ENCODE assay signal across 1 cellular context in genomic region chr2:74119912-74120825, GRCh38.
TF ChIP-seq lines count a peak whose summit lies in the region.

No MANE protein-coding gene starts in this region.

TF ChIP-seq in HepG2, 621 proteins besides CTCF, POLR2A, EP300 and RAD21 (continued from another document and continues in another):
- peak; percentile 99 for TF ChIP-seq ZGPAT (CRISPR knock-in tag; IDR thresholded peaks at IDR 0.05)
- no peak for TF ChIP-seq MAFG (CRISPR knock-in tag; IDR thresholded peaks at IDR 0.05)
- TF ChIP-seq ZNF720 (CRISPR knock-in tag; IDR thresholded peaks at IDR 0.05) = no peak
- peak; percentile 76 for TF ChIP-seq TBL1XR1 (IDR thresholded peaks at IDR 0.05; ENCODE audit: borderline replicate concordance, low read length, partially characterized antibody)
- TF ChIP-seq ZNF615 (CRISPR knock-in tag; IDR thresholded peaks at IDR 0.05; ENCODE audit: borderline replicate concordance) = peak; percentile 93; the same call in 1 of the 2 replicates
- peak; percentile 76; the same call in 1 of the 2 replicates for TF ChIP-seq E2F1 (CRISPR knock-in tag; IDR thresholded peaks at IDR 0.05)
- TF ChIP-seq ZNF44 (CRISPR knock-in tag; IDR thresholded peaks at IDR 0.05) = peak; percentile 95; the same call in 1 of the 2 replicates
- peak; percentile 68 for TF ChIP-seq FOXO1 (CRISPR knock-in tag; IDR thresholded peaks at IDR 0.05)
- peak; percentile 83; the same call in 1 of the 2 replicates for TF ChIP-seq RFXAP (CRISPR knock-in tag; IDR thresholded peaks at IDR 0.05; ENCODE audit: borderline replicate concordance)
- no peak for TF ChIP-seq SOX6 (IDR thresholded peaks at IDR 0.05)
- peak; percentile 80 for TF ChIP-seq SOX6 (CRISPR knock-in tag; IDR thresholded peaks at IDR 0.05)
- peak; percentile 84; the same call in 1 of the 2 replicates for TF ChIP-seq ZNF296 (CRISPR knock-in tag; conservative IDR thresholded peaks at IDR 0.05)
- TF ChIP-seq KDM4B (CRISPR knock-in tag; IDR thresholded peaks at IDR 0.05) = peak; percentile 93
- peak; percentile 62 for TF ChIP-seq NFYB (CRISPR knock-in tag; IDR thresholded peaks at IDR 0.05)
- no peak for TF ChIP-seq HNRNPUL1 (IDR thresholded peaks at IDR 0.05; ENCODE audit: low read depth, low read length)
- TF ChIP-seq CAMTA2 (CRISPR knock-in tag; IDR thresholded peaks at IDR 0.05; ENCODE audit: borderline replicate concordance) = no peak; the same call in 1 of the 2 replicates
- TF ChIP-seq SAP130 (CRISPR knock-in tag; IDR thresholded peaks at IDR 0.05; ENCODE audit: low read depth) = peak; percentile 79
- 0 out of 2 replicates have a peak, but pooled peaks have one; percentile 80 for TF ChIP-seq KLF15 (CRISPR knock-in tag; IDR thresholded peaks at IDR 0.05; ENCODE audit: borderline replicate concordance)
- TF ChIP-seq MTA1 (CRISPR knock-in tag; IDR thresholded peaks at IDR 0.05; ENCODE audit: borderline replicate concordance) = 0 out of 2 replicates have a peak, but pooled peaks have one; percentile 83
- no peak for TF ChIP-seq RAD51 (IDR thresholded peaks at IDR 0.05; ENCODE audit: borderline replicate concordance)
- no peak; the same call in 1 of the 2 replicates for TF ChIP-seq ZNF609 (CRISPR knock-in tag; IDR thresholded peaks at IDR 0.05; ENCODE audit: borderline replicate concordance)
- peak; percentile 60; the same call in 1 of the 2 replicates for TF ChIP-seq ZKSCAN5 (CRISPR knock-in tag; IDR thresholded peaks at IDR 0.05)
- TF ChIP-seq ETV5 (CRISPR knock-in tag; IDR thresholded peaks at IDR 0.05; ENCODE audit: borderline replicate concordance) = peak; percentile 98
- TF ChIP-seq ZNF598 (CRISPR knock-in tag; IDR thresholded peaks at IDR 0.05; ENCODE audit: borderline replicate concordance) = peak; percentile 98; the same call in 1 of the 2 replicates
- no peak for TF ChIP-seq NPAS2 (CRISPR knock-in tag; IDR thresholded peaks at IDR 0.05; ENCODE audit: borderline replicate concordance)
- peak; percentile 82 for TF ChIP-seq AGO1 (IDR thresholded peaks at IDR 0.05; ENCODE audit: low read depth, low read length, poor library complexity, severe bottlenecking)
- no peak for TF ChIP-seq NFE2L2 (IDR thresholded peaks at IDR 0.05; ENCODE audit: low read length)
- TF ChIP-seq MIER3 (CRISPR knock-in tag; IDR thresholded peaks at IDR 0.05; ENCODE audit: borderline replicate concordance) = peak; percentile 22; the same call in 1 of the 2 replicates
- no peak for TF ChIP-seq GMEB2 (CRISPR knock-in tag; IDR thresholded peaks at IDR 0.05; ENCODE audit: low read depth)
- no peak for TF ChIP-seq FOXP4 (CRISPR knock-in tag; IDR thresholded peaks at IDR 0.05)
- peak; percentile 83 for TF ChIP-seq ZNF18 (CRISPR knock-in tag; IDR thresholded peaks at IDR 0.05; ENCODE audit: insufficient replicate concordance)
- TF ChIP-seq KMT2B (CRISPR knock-in tag; IDR thresholded peaks at IDR 0.05) = peak; percentile 96
- no peak for TF ChIP-seq TERF1 (CRISPR knock-in tag; IDR thresholded peaks at IDR 0.05)
- peak; percentile 98 for TF ChIP-seq CBX1 (IDR thresholded peaks at IDR 0.05; ENCODE audit: low read depth)
- TF ChIP-seq ZNF768 (CRISPR knock-in tag; IDR thresholded peaks at IDR 0.05) = peak; percentile 86
- TF ChIP-seq ZNF883 (CRISPR knock-in tag; IDR thresholded peaks at IDR 0.05; ENCODE audit: not compliant biosample characterization) = peak; percentile 98
- no peak for TF ChIP-seq PAX8 (CRISPR knock-in tag; IDR thresholded peaks at IDR 0.05; ENCODE audit: borderline replicate concordance)
- no peak; the same call in 1 of the 2 replicates for TF ChIP-seq ATF6 (CRISPR knock-in tag; conservative IDR thresholded peaks at IDR 0.05)
- no peak for TF ChIP-seq NBN (conservative IDR thresholded peaks at IDR 0.05)
- TF ChIP-seq ZNF530 (CRISPR knock-in tag; IDR thresholded peaks at IDR 0.05; ENCODE audit: low read depth) = peak; percentile 92; the same call in 1 of the 2 replicates
- peak; percentile 95 for TF ChIP-seq HNF1B (CRISPR knock-in tag; IDR thresholded peaks at IDR 0.05)
- TF ChIP-seq CREBL2 (CRISPR knock-in tag; IDR thresholded peaks at IDR 0.05; ENCODE audit: borderline replicate concordance) = peak; percentile 94; the same call in 1 of the 2 replicates
- TF ChIP-seq MEF2D (CRISPR knock-in tag; IDR thresholded peaks at IDR 0.05) = peak; percentile 91
- peak; percentile 95 for TF ChIP-seq RBFOX2 (IDR thresholded peaks at IDR 0.05; ENCODE audit: low read depth, low read length)
- peak; percentile 53 for TF ChIP-seq RARA (CRISPR knock-in tag; IDR thresholded peaks at IDR 0.05)
